In the genomic region with DNA sequence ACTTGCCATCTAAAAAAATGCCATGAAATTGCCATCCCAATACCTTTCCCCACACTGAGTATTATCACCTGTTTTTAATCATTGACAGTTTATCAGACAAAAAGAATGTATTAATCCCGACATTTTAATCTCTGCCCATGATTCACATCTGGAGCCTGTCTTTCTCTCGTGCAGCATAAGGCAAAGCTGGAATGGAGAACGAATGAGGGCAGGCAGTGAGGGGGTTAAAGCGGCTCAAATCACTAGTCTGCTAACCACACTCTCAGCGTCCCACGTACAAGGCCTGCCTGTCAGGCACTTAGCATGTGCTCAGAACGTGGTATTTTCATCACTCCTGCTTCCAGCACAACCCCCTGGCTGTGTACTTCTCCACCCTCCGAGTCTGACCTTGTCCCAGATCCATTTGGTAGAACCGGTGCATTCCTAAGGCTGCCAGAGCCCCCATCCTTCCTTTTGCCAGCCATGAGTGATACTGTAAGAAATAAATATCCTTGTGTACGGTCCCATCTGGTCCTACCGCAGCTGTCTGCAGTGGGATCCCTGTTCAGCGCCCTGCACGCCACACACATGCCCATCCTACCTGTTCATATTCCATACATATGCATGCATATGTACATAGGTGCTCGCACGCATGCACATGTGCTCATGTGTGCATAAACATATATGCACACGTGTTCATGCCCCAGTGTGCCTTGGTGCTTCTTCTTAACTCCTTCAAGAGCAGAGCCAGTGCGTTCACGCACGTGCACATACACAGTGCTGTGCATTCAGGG, we compare ENCODE assay signal across 1 cellular context.
A peak's percentile ranks its signal among the peaks of the same experiment; 100 is the strongest.
TF ChIP-seq lines count a peak whose summit lies in the region.

No MANE protein-coding gene starts in this region.

TF ChIP-seq in HEK293, 187 proteins besides CTCF, POLR2A, EP300 and RAD21:
- TF ChIP-seq ZNF248 (tag by site-specific recombination; IDR thresholded peaks at IDR 0.05) (no peak), ZNF600 (tag by site-specific recombination; IDR thresholded peaks at IDR 0.05) (0 out of 2 replicates have a peak, but pooled peaks have one; percentile 13)
